In genomic region chr1:50633465-50633864, GRCh38 we compare ENCODE assay signal across 11 cellular contexts.
DNase-seq lines count a peak whose midpoint lies in the region; ATAC-seq and TF ChIP-seq lines count a peak whose summit lies in the region.
"Had no signal": no experiment of that assay in that cellular context is flagged by ENCODE, and none has a peak within 500 bp of the region (broad histone marks: within the 10 kb centered on the region; RNA-seq: fewer than 3 reads in every experiment).

No MANE protein-coding gene starts in this region.

- no peaks in the 10 kb centered on the region for H3K36me3 Mint-ChIP-seq in immature natural killer cell

- no peak overlapping the region for H3K27ac Mint-ChIP-seq in immature natural killer cell

- H3K4me1 Mint-ChIP-seq in immature natural killer cell: peaks cover 8 to 11% of the 10 kb centered on the region in 2 donors

- no peak overlapping the region for H3K4me3 Mint-ChIP-seq in immature natural killer cell

- CTCF ChIA-PET in RWPE1 (lab: Yijun Ruan, JAX): no interaction called here

- peak overlapping the region; percentile 35 for H3K27ac ChIP-seq in 22Rv1
- H3K27ac ChIP-seq in cingulate gyrus (ENCODE audit: low read depth, low read length): peak overlapping the region; percentile 63
- H3K27ac ChIP-seq in RWPE1: no peak overlapping the region

- DNase-seq in NCI-H1092 treated with DMSO at 0.1 percent for 48 hours (lab: John Stamatoyannopoulos, UW): peak; percentile 90
- peak; percentile 47 for DNase-seq in NCI-H2196 (lab: John Stamatoyannopoulos, UW; ENCODE audit: unreplicated experiment)
- DNase-seq in HCEC 1CT: no peak
- no peak for DNase-seq in immature natural killer cell
- no peak for DNase-seq in RWPE1 (ENCODE audit: low spot score)
- DNase-seq: aorta, NCI-H1694, transverse colon had no signal

- TF ChIP-seq CTCF in 22Rv1 (IDR thresholded peaks at IDR 0.05) (no peak), RWPE1 (conservative IDR thresholded peaks at IDR 0.05; ENCODE audit: low read depth) (no peak)

- POLR2A ChIA-PET in RWPE1 (lab: Yijun Ruan, JAX; ENCODE audit: low non-redundant PET): no interaction called here

- no peaks in the 10 kb centered on the region for H3K27me3 Mint-ChIP-seq in immature natural killer cell (ENCODE audit: low read depth in 3 of 3)

- ATAC-seq in HG03039 (IDR thresholded peaks at IDR 0.05; ENCODE audit: unreplicated experiment): no peak

- no peaks in the 10 kb centered on the region for H3K9me3 Mint-ChIP-seq in immature natural killer cell

Comparison
In these comparisons a context has a peak if more than half of its experiments do, and no peak if none do; other contexts are left out.
1. DNase-seq: peak in NCI-H1092 treated with DMSO at 0.1 percent for 48 hours (single experiment) and NCI-H2196 (single experiment); none in HCEC 1CT (single experiment), immature natural killer cell (0 of 3) and RWPE1 (single experiment).